ENCODE assay signal across 16 cellular contexts in genomic region chr4:189092596-189092995, GRCh38.
DNase-seq lines count a peak whose midpoint lies in the region; ATAC-seq and TF ChIP-seq lines count a peak whose summit lies in the region.
"Had no signal": no experiment of that assay in that cellular context is flagged by ENCODE, and none has a peak within 500 bp of the region (broad histone marks: within the 10 kb centered on the region; RNA-seq: fewer than 3 reads in every experiment).

No MANE protein-coding gene starts in this region.

- no peaks in the 10 kb centered on the region for H3K27me3 Mint-ChIP-seq in activated naive CD8-positive, alpha-beta T cell treated with anti-CD3 and anti-CD28 coated beads, Interleukin-2, amount 50 U/mL, for 24 hours
- no peaks in the 10 kb centered on the region for H3K27me3 Mint-ChIP-seq in nephron progenitor cell (ENCODE audit: low read depth, poor library complexity)
- H3K27me3 Mint-ChIP-seq: activated CD4-positive, alpha-beta T cell treated with anti-CD3 and anti-CD28 coated beads, Interleukin-2, amount 10 ng/mL, durations not matched to agents 24 days and 14 days had no signal

- no peak overlapping the region for H3K27ac Mint-ChIP-seq in activated naive CD8-positive, alpha-beta T cell treated with anti-CD3 and anti-CD28 coated beads, Interleukin-2, amount 50 U/mL, for 24 hours
- no peak overlapping the region for H3K27ac Mint-ChIP-seq in nephron progenitor cell
- H3K27ac Mint-ChIP-seq: activated CD4-positive, alpha-beta T cell treated with anti-CD3 and anti-CD28 coated beads, Interleukin-2, amount 10 ng/mL, durations not matched to agents 24 days and 14 days; activated T-cell treated with anti-CD3 and anti-CD28 coated beads, Interleukin-2, amount 50 U/mL, for 72 hours had no signal

- H2AFZ ChIP-seq in KMS-11 (ENCODE audit: low read depth), result peak overlapping the region; percentile 60; the same call in 1 of the 2 replicates

- H3K27ac ChIP-seq in BLaER1 (no peak overlapping the region), KMS-11 (no peak overlapping the region), uterus (no peak overlapping the region)
- H3K27ac ChIP-seq: gastrocnemius medialis, prostate gland had no signal

- DNase-seq in RPMI7951 (ENCODE audit: low read depth) (peak; percentile 41), fibroblast of peridontal ligament (ENCODE audit: extremely low read depth) (peak; percentile 45), uterus (no peak), nephron progenitor cell (no peak), MG63 (no peak)
- no peak for DNase-seq in activated naive CD8-positive, alpha-beta T cell treated with anti-CD3 and anti-CD28 coated beads, Interleukin-2, amount 50 U/mL, for 24 hours
- DNase-seq: activated CD4-positive, alpha-beta T cell treated with anti-CD3 and anti-CD28 coated beads, Interleukin-2, amount 10 ng/mL, durations not matched to agents 24 days and 14 days; activated T-cell treated with anti-CD3 and anti-CD28 coated beads, Interleukin-2, amount 50 U/mL, for 72 hours; amygdala; BE2C; gastrocnemius medialis; NCI-H1694; stimulated activated CD4-positive, alpha-beta T cell treated with anti-CD3 and anti-CD28 coated beads, Interleukin-2, amount 100 ng/mL, for 24 hours had no signal

- H3K36me3 ChIP-seq in BLaER1 (no peaks in the 10 kb centered on the region), KMS-11 (ENCODE audit: insufficient read depth) (no peaks in the 10 kb centered on the region), uterus (no peaks in the 10 kb centered on the region), MG63 (no peaks in the 10 kb centered on the region)
- H3K36me3 ChIP-seq: BE2C, gastrocnemius medialis, prostate gland had no signal

- H4K20me1 ChIP-seq in BLaER1 (no peaks in the 10 kb centered on the region), KMS-11 (ENCODE audit: insufficient read depth) (no peaks in the 10 kb centered on the region)

- no peak for ATAC-seq in activated naive CD8-positive, alpha-beta T cell treated with anti-CD3 and anti-CD28 coated beads, Interleukin-2, amount 50 U/mL, for 24 hours
- ATAC-seq: activated T-cell treated with anti-CD3 and anti-CD28 coated beads, Interleukin-2, amount 50 U/mL, for 72 hours; gastrocnemius medialis had no signal

- H3K4me3 ChIP-seq in BLaER1 (no peak overlapping the region), KMS-11 (IDR thresholded peaks at IDR 0.05; ENCODE audit: insufficient read depth, low read depth, low read length) (no peak overlapping the region), uterus (no peak overlapping the region), MG63 (no peak overlapping the region)
- H3K4me3 ChIP-seq: gastrocnemius medialis, prostate gland had no signal

- H3K4me2 ChIP-seq in BLaER1 (peak overlapping the region; percentile 26; the same call in 1 of the 2 replicates), KMS-11 (peak overlapping the region; percentile 6; the same call in 1 of the 2 replicates)

- H3K27me3 ChIP-seq in BLaER1 (no peaks in the 10 kb centered on the region), KMS-11 (ENCODE audit: insufficient read depth, low read depth) (no peaks in the 10 kb centered on the region), uterus (no peaks in the 10 kb centered on the region), MG63 (no peaks in the 10 kb centered on the region)
- H3K27me3 ChIP-seq: BE2C, gastrocnemius medialis had no signal

- peaks cover 5% of the 10 kb centered on the region; the same call in 1 of the 2 replicates for H3K9me3 ChIP-seq in BLaER1
- H3K9me3 ChIP-seq in uterus, result no peaks in the 10 kb centered on the region
- H3K9me3 ChIP-seq in MG63, result no peaks in the 10 kb centered on the region
- H3K9me3 ChIP-seq: BE2C, gastrocnemius medialis, prostate gland had no signal

- TF ChIP-seq CTCF in KMS-11 (conservative IDR thresholded peaks at IDR 0.05; ENCODE audit: low read depth, low read length) (no peak), uterus (IDR thresholded peaks at IDR 0.05) (no peak), nephron progenitor cell (IDR thresholded peaks at IDR 0.05) (no peak)

- intact Hi-C loops in uterus (cut with DNase I; ENCODE audit: low total_unique reads), result no loop called here

- no peak for TF ChIP-seq POLR2A in uterus (IDR thresholded peaks at IDR 0.05)

- H3K79me2 ChIP-seq in KMS-11 (ENCODE audit: insufficient read depth, low read depth), result no peaks in the 10 kb centered on the region

- no peak overlapping the region for H3K9ac ChIP-seq in BLaER1
- H3K9ac ChIP-seq in KMS-11, result no peak overlapping the region

- H3K4me1 ChIP-seq in BLaER1 (0 out of 2 replicates have a peak, but pooled peaks cover 4% of the 10 kb centered on the region), KMS-11 (ENCODE audit: low read depth, poor library complexity, severe bottlenecking) (peaks cover 6% of the 10 kb centered on the region), uterus (no peaks in the 10 kb centered on the region)
- H3K4me1 ChIP-seq: BE2C, gastrocnemius medialis, prostate gland had no signal

- H3K9me3 Mint-ChIP-seq in activated naive CD8-positive, alpha-beta T cell treated with anti-CD3 and anti-CD28 coated beads, Interleukin-2, amount 50 U/mL, for 24 hours, result peaks cover 31% of the 10 kb centered on the region
- peaks cover 9% of the 10 kb centered on the region for H3K9me3 Mint-ChIP-seq in nephron progenitor cell

- H3K4me1 Mint-ChIP-seq in activated naive CD8-positive, alpha-beta T cell treated with anti-CD3 and anti-CD28 coated beads, Interleukin-2, amount 50 U/mL, for 24 hours, result no peaks in the 10 kb centered on the region
- peaks cover 5% of the 10 kb centered on the region for H3K4me1 Mint-ChIP-seq in nephron progenitor cell
- H3K4me1 Mint-ChIP-seq: activated CD4-positive, alpha-beta T cell treated with anti-CD3 and anti-CD28 coated beads, Interleukin-2, amount 10 ng/mL, durations not matched to agents 24 days and 14 days had no signal

- H3K36me3 Mint-ChIP-seq in activated naive CD8-positive, alpha-beta T cell treated with anti-CD3 and anti-CD28 coated beads, Interleukin-2, amount 50 U/mL, for 24 hours (ENCODE audit: low read depth), result no peaks in the 10 kb centered on the region
- H3K36me3 Mint-ChIP-seq in nephron progenitor cell (ENCODE audit: low read depth), result no peaks in the 10 kb centered on the region

- H3K4me3 Mint-ChIP-seq in activated naive CD8-positive, alpha-beta T cell treated with anti-CD3 and anti-CD28 coated beads, Interleukin-2, amount 50 U/mL, for 24 hours, result no peak overlapping the region
- H3K4me3 Mint-ChIP-seq in nephron progenitor cell, result no peak overlapping the region
- H3K4me3 Mint-ChIP-seq: activated CD4-positive, alpha-beta T cell treated with anti-CD3 and anti-CD28 coated beads, Interleukin-2, amount 10 ng/mL, durations not matched to agents 24 days and 14 days; activated T-cell treated with anti-CD3 and anti-CD28 coated beads, Interleukin-2, amount 50 U/mL, for 72 hours had no signal

Comparison
In these comparisons a context has a peak if more than half of its experiments do, and no peak if none do; other contexts are left out.
1. DNase-seq: peak in RPMI7951 (single experiment) and fibroblast of peridontal ligament (single experiment); none in uterus (0 of 2), activated naive CD8-positive, alpha-beta T cell treated with anti-CD3 and anti-CD28 coated beads, Interleukin-2, amount 50 U/mL, for 24 hours (single experiment), nephron progenitor cell (single experiment) and MG63 (single experiment).